Comparison of ENCODE assay signal across 8 cellular contexts in genomic region chr10:119872860-119873671, GRCh38. TPM values are rescaled to one million over a fixed set of nuclear protein-coding genes. Genes with fewer than 3 reads are reported as not detected.
DNase-seq lines count a peak whose midpoint lies in the region; ATAC-seq and TF ChIP-seq lines count a peak whose summit lies in the region.

No MANE protein-coding gene starts in this region.

- peak; percentile 93 for ATAC-seq in GM19043 (IDR thresholded peaks at IDR 0.05; ENCODE audit: low read depth, unreplicated experiment)
- peak; percentile 88 for ATAC-seq in HG03342 (IDR thresholded peaks at IDR 0.05; ENCODE audit: unreplicated experiment)

- no peak for TF ChIP-seq RAD21 in liver (IDR thresholded peaks at IDR 0.05)

- no peaks in the 10 kb centered on the region for H3K27me3 ChIP-seq in liver (ENCODE audit: control insufficient read depth in 4 of 4, insufficient read depth in 4 of 4, low read length in 3 of 4)

- H3K27me3 Mint-ChIP-seq in activated CD4-positive, alpha-beta T cell treated with anti-CD3 and anti-CD28 coated beads, Interleukin-2, amount 10 ng/mL, durations not matched to agents 7 days and 5 days = peaks cover 4% of the 10 kb centered on the region
- H3K27me3 Mint-ChIP-seq in dendritic cell treated with granulocyte-macrophage colony-stimulating factor and Interleukin-4, amounts not matched to agents 40 ng/mL and 50 ng/mL, for 4 days = no peaks in the 10 kb centered on the region

- peaks cover 0 to 21% (median 12%) of the 10 kb centered on the region in 4 donors for H3K4me1 ChIP-seq in liver (ENCODE audit: control insufficient read depth in 4 of 4, insufficient read depth in 4 of 4, low read length in 3 of 4)

- DNase-seq in AML-193 (lab: John Stamatoyannopoulos, UW) (peak; percentile 72 to 76), NCI-H510A treated with DMSO at 0.1 percent for 48 hours (lab: John Stamatoyannopoulos, UW) (peak; percentile 72)
- DNase-seq in activated CD4-positive, alpha-beta T cell treated with anti-CD3 and anti-CD28 coated beads, Interleukin-2, amount 10 ng/mL, durations not matched to agents 7 days and 5 days = peak; percentile 88
- peak; percentile 90 for DNase-seq in stimulated activated CD4-positive, alpha-beta T cell treated with anti-CD3 and anti-CD28 coated beads, Interleukin-4, amount 100 ng/mL, for 1 hour

- peaks cover 32% of the 10 kb centered on the region for H3K4me1 Mint-ChIP-seq in activated CD4-positive, alpha-beta T cell treated with anti-CD3 and anti-CD28 coated beads, Interleukin-2, amount 10 ng/mL, durations not matched to agents 7 days and 5 days
- H3K4me1 Mint-ChIP-seq in dendritic cell treated with granulocyte-macrophage colony-stimulating factor and Interleukin-4, amounts not matched to agents 40 ng/mL and 50 ng/mL, for 4 days (ENCODE audit: low read depth) = peaks cover 27% of the 10 kb centered on the region

- no peak for TF ChIP-seq CTCF in liver (IDR thresholded peaks at IDR 0.05; ENCODE audit: low read depth, low read length, missing input control)

- H3K9me3 Mint-ChIP-seq in activated CD4-positive, alpha-beta T cell treated with anti-CD3 and anti-CD28 coated beads, Interleukin-2, amount 10 ng/mL, durations not matched to agents 7 days and 5 days = no peaks in the 10 kb centered on the region
- H3K9me3 Mint-ChIP-seq in dendritic cell treated with granulocyte-macrophage colony-stimulating factor and Interleukin-4, amounts not matched to agents 40 ng/mL and 50 ng/mL, for 4 days = no peaks in the 10 kb centered on the region

- peak overlapping the region; percentile 83 to 88 for H3K9ac ChIP-seq in liver (ENCODE audit: low read depth in 1 of 2, low read length in 2 of 2)

- no peaks in the 10 kb centered on the region for H3K36me3 ChIP-seq in liver (ENCODE audit: control insufficient read depth in 4 of 4, insufficient read depth in 3 of 4, low read depth in 1 of 4, low read length in 3 of 4)

- CTCF ChIA-PET in activated CD4-positive, alpha-beta T cell treated with anti-CD3 and anti-CD28 coated beads, Interleukin-2, amount 10 ng/mL, durations not matched to agents 7 days and 5 days (lab: Charles Lee) = interaction anchor here (0.8 to 2.4 kb wide), 10 partner anchors 8 to 147 kb away, joined by 3 to 15 read pairs (median 5); partner anchors contain the start of genes INPP5F and SEC23IP

- H3K27ac ChIP-seq in liver (ENCODE audit: low read depth in 1 of 2, low read length in 2 of 2) = peak overlapping the region; percentile 79 to 82

- no peaks in the 10 kb centered on the region for H3K9me3 ChIP-seq in liver (ENCODE audit: control insufficient read depth in 4 of 4, low read length in 3 of 4)

- H3K4me3 Mint-ChIP-seq in activated CD4-positive, alpha-beta T cell treated with anti-CD3 and anti-CD28 coated beads, Interleukin-2, amount 10 ng/mL, durations not matched to agents 7 days and 5 days = peak overlapping the region; percentile 81
- H3K4me3 Mint-ChIP-seq in dendritic cell treated with granulocyte-macrophage colony-stimulating factor and Interleukin-4, amounts not matched to agents 40 ng/mL and 50 ng/mL, for 4 days = peak overlapping the region; percentile 85

- under 1% methylated on average over 75 of the region's 75 CpGs for WGBS in liver

- POLR2A ChIA-PET in activated CD4-positive, alpha-beta T cell treated with anti-CD3 and anti-CD28 coated beads, Interleukin-2, amount 10 ng/mL, durations not matched to agents 7 days and 5 days (lab: Charles Lee) = interaction anchor here (0.6 to 2.0 kb wide), 2 partner anchors 147 to 248 kb away, joined by 5 to 7 read pairs; partner anchors contain the start of gene INPP5F

- peaks cover 6% of the 10 kb centered on the region for H3K36me3 Mint-ChIP-seq in activated CD4-positive, alpha-beta T cell treated with anti-CD3 and anti-CD28 coated beads, Interleukin-2, amount 10 ng/mL, durations not matched to agents 7 days and 5 days (ENCODE audit: low read depth)
- H3K36me3 Mint-ChIP-seq in dendritic cell treated with granulocyte-macrophage colony-stimulating factor and Interleukin-4, amounts not matched to agents 40 ng/mL and 50 ng/mL, for 4 days (ENCODE audit: low read depth) = peaks cover 19% of the 10 kb centered on the region

- H3K4me3 ChIP-seq in liver (ENCODE audit: low read depth in 1 of 3, low read length in 3 of 3) = peak overlapping the region; percentile 86 to 99 (median 94)

- intact Hi-C loops in dendritic cell treated with granulocyte-macrophage colony-stimulating factor and Interleukin-4, amounts not matched to agents 40 ng/mL and 50 ng/mL, for 4 days (cut with micrococcal nuclease) = loop anchor here (1.0 kb wide), 1 partner anchor 19 kb away; the partner anchor contains the start of gene SEC23IP

- H3K27ac Mint-ChIP-seq in activated CD4-positive, alpha-beta T cell treated with anti-CD3 and anti-CD28 coated beads, Interleukin-2, amount 10 ng/mL, durations not matched to agents 7 days and 5 days = peak overlapping the region; percentile 92
- peak overlapping the region; percentile 94 for H3K27ac Mint-ChIP-seq in dendritic cell treated with granulocyte-macrophage colony-stimulating factor and Interleukin-4, amounts not matched to agents 40 ng/mL and 50 ng/mL, for 4 days

TF ChIP-seq in liver, 16 proteins besides CTCF, POLR2A, EP300 and RAD21:
- TF ChIP-seq NR2F2 (IDR thresholded peaks at IDR 0.05) (no peak), TAF1 (conservative IDR thresholded peaks at IDR 0.05) (peak; percentile 45), JUND (IDR thresholded peaks at IDR 0.05) (no peak), SP1 (IDR thresholded peaks at IDR 0.05) (peak; percentile 10), YY1 (IDR thresholded peaks at IDR 0.05) (peak; percentile 96), FOXA2 (IDR thresholded peaks at IDR 0.05) (no peak)

RNA-seq across cellular contexts. Expression of gene MCMBP, which starts 0.4 kb away (rescaled TPM):
- 10 to 100 TPM; 79.6 to 85.8 TPM for total RNA-seq in activated CD4-positive, alpha-beta T cell treated with anti-CD3 and anti-CD28 coated beads, Interleukin-2, amount 10 ng/mL, durations not matched to agents 7 days and 5 days
- total RNA-seq in liver = 10 to 100 TPM; 19.3 to 23.2 TPM
- 10 to 100 TPM in 1 of 2 donors, 1 to 10 TPM in 1; 6.1 to 15.2 TPM for polyA plus RNA-seq in liver

RNA-seq across cellular contexts. Expression of gene SEC23IP, which starts 19.5 kb away (rescaled TPM):
- total RNA-seq in activated CD4-positive, alpha-beta T cell treated with anti-CD3 and anti-CD28 coated beads, Interleukin-2, amount 10 ng/mL, durations not matched to agents 7 days and 5 days = 10 to 100 TPM; 61.6 to 73.0 TPM
- total RNA-seq in liver = 10 to 100 TPM; 14.6 to 16.0 TPM
- 10 to 100 TPM; 10.1 to 10.6 TPM for polyA plus RNA-seq in liver

Comparison
In these comparisons a context has a peak if more than half of its experiments do, and no peak if none do; other contexts are left out.
1. Peak in every context shown above with its lines: DNase-seq, ATAC-seq, H3K4me3 ChIP-seq and H3K27ac ChIP-seq.